ENCODE assay signal across 11 cellular contexts in genomic region chrX:112867570-112867969, GRCh38. TPM values are rescaled to one million over a fixed set of nuclear protein-coding genes. Genes with fewer than 3 reads are reported as not detected.
DNase-seq lines count a peak whose midpoint lies in the region; ATAC-seq lines count a peak whose summit lies in the region.
"Had no signal": no experiment of that assay in that cellular context is flagged by ENCODE, and none has a peak within 500 bp of the region (broad histone marks: within the 10 kb centered on the region; RNA-seq: fewer than 3 reads in every experiment).

No MANE protein-coding gene starts in this region.

- peak; percentile 33 for DNase-seq in iPS-NIHi11 (ENCODE audit: low spot score)
- DNase-seq in stimulated activated naive CD4-positive, alpha-beta T cell treated with Interleukin-2 at 50 U/mL for 16 hours (lab: John Stamatoyannopoulos, UW), result no peak
- no peak for DNase-seq in GM19240 (ENCODE audit: insufficient read length, low spot score)
- no peak for DNase-seq in posterior vena cava (ENCODE audit: low spot score)
- DNase-seq in stimulated activated CD4-positive, alpha-beta T cell treated with anti-CD3 and anti-CD28 coated beads, Interleukin-1b, Interleukin-23, amount 100 ng/mL, for 48 hours, result no peak
- DNase-seq: activated T-cell treated with anti-CD3 and anti-CD28 coated beads, Interleukin-2, amount 50 U/mL, for 1 hour; NCI-H526 treated with DMSO at 0.1 percent for 48 hours; T-helper 9 cell had no signal

- intact Hi-C loops in posterior vena cava (cut with DNase I), result no loop called here

- peak; percentile 87 for ATAC-seq in GM18511 (IDR thresholded peaks at IDR 0.05; ENCODE audit: unreplicated experiment)
- peak; percentile 66 for ATAC-seq in GM21576 (IDR thresholded peaks at IDR 0.05; ENCODE audit: unreplicated experiment)
- peak; percentile 85 for ATAC-seq in HG03378 (IDR thresholded peaks at IDR 0.05; ENCODE audit: unreplicated experiment)

RNA-seq across cellular contexts. Expression of gene AMOT, which starts 26.9 kb away (rescaled TPM):
- total RNA-seq in posterior vena cava, result 10 to 100 TPM; 12.9 to 21.0 TPM
